36 cellular contexts compared by ENCODE assay signal in the genomic region with DNA sequence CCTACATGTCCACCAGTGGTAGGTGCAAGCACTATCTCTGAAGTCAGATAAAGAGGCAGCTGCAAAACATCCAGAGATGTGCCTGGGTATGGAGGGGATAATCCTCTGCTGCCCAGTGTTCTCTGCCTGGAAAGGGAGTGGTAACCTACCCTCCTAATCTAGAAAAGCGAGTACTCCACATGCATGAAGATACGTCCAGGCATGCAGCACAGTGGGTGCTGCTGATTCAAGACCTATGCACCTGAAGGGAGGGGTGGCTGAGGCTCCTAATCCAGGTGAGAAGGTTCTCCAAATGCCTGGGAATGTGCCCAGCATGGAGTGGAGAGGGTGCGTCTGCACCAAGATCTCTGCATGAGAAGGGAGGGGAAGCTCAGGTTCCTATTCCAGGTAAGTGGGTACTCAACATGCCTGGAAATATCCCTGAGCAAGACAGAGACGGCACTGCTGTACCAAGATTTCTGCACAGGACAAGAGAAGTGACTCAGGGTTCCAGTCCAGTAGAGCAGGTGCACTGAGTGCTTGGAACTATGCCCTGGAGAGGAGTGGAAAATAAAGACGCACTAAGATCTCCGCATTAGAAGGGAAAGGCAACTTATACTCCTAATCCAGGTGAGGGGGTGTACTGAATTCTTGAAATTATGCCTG. TPM values are rescaled to one million over a fixed set of nuclear protein-coding genes. Genes with fewer than 3 reads are reported as not detected.
"Had no signal": no experiment of that assay in that cellular context is flagged by ENCODE, and none has a peak within 500 bp of the region (broad histone marks: within the 10 kb centered on the region; RNA-seq: fewer than 3 reads in every experiment).

No MANE protein-coding gene starts in this region.

- H3K4me1 ChIP-seq: adrenal gland, body of pancreas had no signal

- H3K36me3 ChIP-seq: adrenal gland, WERI-Rb-1 had no signal

- H3K9me3 ChIP-seq: body of pancreas had no signal

- DNase-seq: activated CD4-positive, alpha-beta memory T cell treated with anti-CD3 and anti-CD28 coated beads, Interleukin-2, amount 10 ng/mL, durations not matched to agents 7 days and 5 days; activated CD4-positive, alpha-beta T cell treated with anti-CD3 and anti-CD28 coated beads for 1 hour; activated CD4-positive, alpha-beta T cell treated with anti-CD3 and anti-CD28 coated beads for 48 hours; activated CD4-positive, CD25-positive, alpha-beta regulatory T cell; activated gamma-delta T cell; activated naive CD4-positive, alpha-beta T cell treated with anti-CD3 and anti-CD28 coated beads for 36 hours; activated T-cell treated with anti-CD3 and anti-CD28 coated beads, Interleukin-2, amount 50 U/mL, for 24 hours; body of pancreas; NCI-H1092 treated with DMSO at 0.1 percent for 48 hours; NCI-H1417; NCI-H146; NCI-H187; NCI-H2029 treated with DMSO at 0.1 percent for 48 hours; NCI-H2107; NCI-H2171; NCI-H510A; NCI-H526; NCI-H748 treated with DMSO at 0.1 percent for 48 hours; NK-92 treated with Interleukin-12 subunit alpha and Interleukin-12 subunit beta, amount 100 ng/mL, for 24 hours; PC-9; SIG-M5; T-helper 1 cell; T-helper 2 cell; T-helper 9 cell; WERI-Rb-1 had no signal

- ATAC-seq: activated naive CD4-positive, alpha-beta T cell treated with anti-CD3 and anti-CD28 coated beads, Interleukin-2, amount 50 U/mL, for 72 hours; body of pancreas; K562; Right ventricle myocardium inferior; SK-N-SH treated with all-trans-retinoic acid at 6 μM for 48 hours had no signal

- H3K27ac ChIP-seq: adrenal gland, body of pancreas, PC-9, RWPE1, WERI-Rb-1 had no signal

- H3K27me3 ChIP-seq: adrenal gland, body of pancreas had no signal

- H3K4me3 ChIP-seq: adrenal gland, body of pancreas, K562, PC-9 had no signal

RNA-seq across cellular contexts. Expression of gene CST4, which starts 9.3 kb away (rescaled TPM):
- total RNA-seq: activated CD4-positive, alpha-beta memory T cell treated with anti-CD3 and anti-CD28 coated beads, Interleukin-2, amount 10 ng/mL, durations not matched to agents 7 days and 5 days; activated CD8-positive, alpha-beta memory T cell treated with anti-CD3 and anti-CD28 coated beads for 36 hours; activated naive CD4-positive, alpha-beta T cell treated with anti-CD3 and anti-CD28 coated beads for 36 hours; activated naive CD4-positive, alpha-beta T cell treated with anti-CD3 and anti-CD28 coated beads, Interleukin-2, amount 50 U/mL, for 72 hours; activated T-helper 2 cell treated with anti-CD3 and anti-CD28 coated beads, Interferon-gamma antibody, Interleukin-2, Interleukin-4, amounts not matched to agents 10 μg/mL and 5 μg/mL and 100 μg/mL, durations not matched to agents 14 hours and 24 hours and 36 hours; adrenal gland; astrocyte; body of pancreas; K562; OCI-LY7; PC-9; Right ventricle myocardium inferior; SK-MEL-5 had no signal

RNA-seq across cellular contexts. Expression of gene CST3, which starts 41.8 kb away (rescaled TPM):
- total RNA-seq: OCI-LY7 had no signal
